ENCODE assay signal across 8 cellular contexts in the genomic region with DNA sequence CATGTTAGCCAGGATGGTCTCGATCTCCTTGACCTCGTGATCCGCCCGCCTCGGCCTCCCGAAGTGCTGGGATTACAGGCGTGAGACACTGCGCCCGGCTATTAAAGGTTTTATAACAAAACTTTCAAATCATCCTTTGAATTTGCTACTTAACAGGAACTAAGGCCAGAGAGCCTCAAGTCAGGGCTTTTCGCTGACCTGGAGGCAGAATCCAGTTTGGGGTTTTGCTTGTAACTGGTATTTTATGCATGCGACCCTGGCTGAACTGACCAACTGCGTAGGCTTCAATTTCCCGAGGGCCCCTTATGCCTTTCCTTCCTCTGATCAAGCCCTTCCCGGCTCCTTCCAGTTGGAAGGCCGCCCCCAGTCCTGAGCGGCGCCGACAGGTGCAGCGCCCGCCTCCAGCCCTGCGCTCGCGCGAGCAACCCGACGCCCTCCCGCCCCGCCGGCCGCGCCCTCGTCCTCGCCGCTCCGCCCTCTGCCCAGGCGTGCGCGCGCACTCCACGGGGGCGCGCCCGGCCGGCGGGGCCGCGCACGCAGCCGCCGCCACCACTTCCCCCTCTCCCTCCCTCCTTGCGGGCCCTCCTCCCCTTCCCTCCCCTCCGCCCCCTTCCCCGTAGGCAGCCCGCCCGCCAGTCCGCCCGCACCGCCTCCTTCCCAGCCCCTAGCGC. TPM values are rescaled to one million over a fixed set of nuclear protein-coding genes. Genes with fewer than 3 reads are reported as not detected.
A peak's percentile ranks its signal among the peaks of the same experiment; 100 is the strongest.
DNase-seq lines count a peak whose midpoint lies in the region; ATAC-seq and TF ChIP-seq lines count a peak whose summit lies in the region.
"Not testable (repeated sequence)": the region's sequence is repeated elsewhere in the genome, so short reads cannot be mapped to it uniquely, and the experiment has no call there.

A gene with protein sequence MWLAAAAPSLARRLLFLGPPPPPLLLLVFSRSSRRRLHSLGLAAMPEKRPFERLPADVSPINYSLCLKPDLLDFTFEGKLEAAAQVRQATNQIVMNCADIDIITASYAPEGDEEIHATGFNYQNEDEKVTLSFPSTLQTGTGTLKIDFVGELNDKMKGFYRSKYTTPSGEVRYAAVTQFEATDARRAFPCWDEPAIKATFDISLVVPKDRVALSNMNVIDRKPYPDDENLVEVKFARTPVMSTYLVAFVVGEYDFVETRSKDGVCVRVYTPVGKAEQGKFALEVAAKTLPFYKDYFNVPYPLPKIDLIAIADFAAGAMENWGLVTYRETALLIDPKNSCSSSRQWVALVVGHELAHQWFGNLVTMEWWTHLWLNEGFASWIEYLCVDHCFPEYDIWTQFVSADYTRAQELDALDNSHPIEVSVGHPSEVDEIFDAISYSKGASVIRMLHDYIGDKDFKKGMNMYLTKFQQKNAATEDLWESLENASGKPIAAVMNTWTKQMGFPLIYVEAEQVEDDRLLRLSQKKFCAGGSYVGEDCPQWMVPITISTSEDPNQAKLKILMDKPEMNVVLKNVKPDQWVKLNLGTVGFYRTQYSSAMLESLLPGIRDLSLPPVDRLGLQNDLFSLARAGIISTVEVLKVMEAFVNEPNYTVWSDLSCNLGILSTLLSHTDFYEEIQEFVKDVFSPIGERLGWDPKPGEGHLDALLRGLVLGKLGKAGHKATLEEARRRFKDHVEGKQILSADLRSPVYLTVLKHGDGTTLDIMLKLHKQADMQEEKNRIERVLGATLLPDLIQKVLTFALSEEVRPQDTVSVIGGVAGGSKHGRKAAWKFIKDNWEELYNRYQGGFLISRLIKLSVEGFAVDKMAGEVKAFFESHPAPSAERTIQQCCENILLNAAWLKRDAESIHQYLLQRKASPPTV (plus strand): TSS at position 552 of the 671 bp plus-strand sequence. CDS start 193 bp downstream, outside the sequence.

- H3K27ac Mint-ChIP-seq in activated naive CD8-positive, alpha-beta T cell treated with anti-CD3 and anti-CD28 coated beads for 36 hours = peak within 1 kb of the TSS; percentile 91

- DNase-seq in GM03348 (ENCODE audit: low spot score) (peak; percentile 92), NCI-H1105 treated with DMSO at 0.1 percent for 48 hours (lab: John Stamatoyannopoulos, UW) (peak; percentile 87), SW480 (ENCODE audit: low spot score) (peak; percentile 82), glomerular visceral epithelial cell (ENCODE audit: extremely low spot score) (peak; percentile 95), occipital lobe (lab: John Stamatoyannopoulos, UW) (peak; percentile 84)
- peak; percentile 87 for DNase-seq in activated naive CD8-positive, alpha-beta T cell treated with anti-CD3 and anti-CD28 coated beads for 36 hours

- H3K36me3 Mint-ChIP-seq in activated naive CD8-positive, alpha-beta T cell treated with anti-CD3 and anti-CD28 coated beads for 36 hours = not testable (repeated sequence)

- H3K4me3 Mint-ChIP-seq in activated naive CD8-positive, alpha-beta T cell treated with anti-CD3 and anti-CD28 coated beads for 36 hours = peak within 1 kb of the TSS; percentile 95

- ATAC-seq in HG02623 (IDR thresholded peaks at IDR 0.05; ENCODE audit: unreplicated experiment) = peak; percentile 79

- not testable (repeated sequence) for H3K27me3 Mint-ChIP-seq in activated naive CD8-positive, alpha-beta T cell treated with anti-CD3 and anti-CD28 coated beads for 36 hours

- not testable (repeated sequence) for H3K4me1 Mint-ChIP-seq in activated naive CD8-positive, alpha-beta T cell treated with anti-CD3 and anti-CD28 coated beads for 36 hours

- not testable (repeated sequence) for H3K9me3 Mint-ChIP-seq in activated naive CD8-positive, alpha-beta T cell treated with anti-CD3 and anti-CD28 coated beads for 36 hours

- not testable (repeated sequence) for TF ChIP-seq CTCF in subcutaneous adipose tissue (IDR thresholded peaks at IDR 0.05; ENCODE audit: low read depth)

RNA-seq across cellular contexts. Expression of the gene that starts here (rescaled TPM):
- 10 to 100 TPM; 82.1 to 96.1 TPM for total RNA-seq in activated naive CD8-positive, alpha-beta T cell treated with anti-CD3 and anti-CD28 coated beads for 36 hours
- total RNA-seq in occipital lobe (198 TPM), subcutaneous adipose tissue (100 to 1,000 TPM; 101 to 146 (median 130) TPM)

Comparison
In these comparisons a context has a peak if more than half of its experiments do, and no peak if none do; other contexts are left out.
1. Peak in every context shown above with its lines: DNase-seq and ATAC-seq.